In the genomic region with DNA sequence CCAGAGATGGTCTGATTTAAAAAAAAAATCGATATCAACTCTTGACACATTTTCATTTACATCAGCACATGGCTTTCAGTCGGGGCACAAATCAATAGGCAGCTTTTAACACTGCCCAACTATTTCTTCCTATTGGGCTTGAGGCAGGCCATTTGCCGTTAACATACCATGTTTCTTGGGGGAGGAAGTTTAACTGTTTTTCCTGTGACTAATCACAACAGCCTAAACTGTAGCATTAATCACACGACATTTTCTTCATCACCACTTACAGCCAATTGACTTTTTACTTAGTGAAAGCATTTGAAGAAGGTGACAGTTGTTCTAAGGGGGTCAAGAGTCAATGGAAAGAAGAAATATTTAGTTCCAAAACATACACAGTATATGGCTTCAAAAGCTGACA, we compare ENCODE assay signal across 22 cellular contexts.
DNase-seq lines count a peak whose midpoint lies in the region; ATAC-seq, FAIRE-seq and TF ChIP-seq lines count a peak whose summit lies in the region.
"Had no signal": no experiment of that assay in that cellular context is flagged by ENCODE, and none has a peak within 500 bp of the region (broad histone marks: within the 10 kb centered on the region; RNA-seq: fewer than 3 reads in every experiment).

No MANE protein-coding gene starts in this region.

- ATAC-seq in upper lobe of right lung (no peak), GM18873 (IDR thresholded peaks at IDR 0.05; ENCODE audit: low FRiP score, unreplicated experiment) (no peak)
- ATAC-seq: activated T-cell treated with anti-CD3 and anti-CD28 coated beads, Interleukin-2, amount 50 U/mL, for 72 hours; left ventricle myocardium superior; Panc1 had no signal

- peak; percentile 55 for FAIRE-seq in H54 (lab: Jason Lieb, UNC)

- H3K4me3 ChIP-seq in fibroblast of mammary gland (ENCODE audit: control insufficient read depth, low read depth, low read length) = no peak overlapping the region
- no peak overlapping the region for H3K4me3 ChIP-seq in subcutaneous abdominal adipose tissue (ENCODE audit: low read depth in 1 of 5, low read length in 5 of 5)
- H3K4me3 ChIP-seq in upper lobe of right lung = no peak overlapping the region
- H3K4me3 ChIP-seq: ascending aorta, transverse colon had no signal

- H3K27ac ChIP-seq in subcutaneous abdominal adipose tissue (ENCODE audit: low read depth, low read length) = peak overlapping the region; percentile 39
- H3K27ac ChIP-seq in upper lobe of right lung = no peak overlapping the region
- H3K27ac ChIP-seq: ascending aorta, HL-60, transverse colon had no signal

- no peak for TF ChIP-seq POLR2A in H54 (IDR thresholded peaks at IDR 0.05; ENCODE audit: low read depth, low read length)

- H3K9ac ChIP-seq in subcutaneous abdominal adipose tissue (ENCODE audit: low read length in 5 of 5) = no peak overlapping the region

- H3K9me3 ChIP-seq in subcutaneous abdominal adipose tissue (ENCODE audit: control insufficient read depth in 5 of 5, low read length in 5 of 5) (no peaks in the 10 kb centered on the region), upper lobe of right lung (no peaks in the 10 kb centered on the region)
- H3K9me3 ChIP-seq: ascending aorta, Caco-2, transverse colon had no signal

- DNase-seq in H54 (ENCODE audit: insufficient read length, low spot score) (no peak), RPMI7951 (ENCODE audit: low read depth) (peak; percentile 56), fibroblast of mammary gland (ENCODE audit: low read depth) (peak; percentile 23), upper lobe of right lung (no peak), NCI-H1048 (lab: John Stamatoyannopoulos, UW) (no peak)
- DNase-seq: activated CD4-positive, CD25-positive, alpha-beta regulatory T cell treated with anti-CD3 and anti-CD28 coated beads, Interleukin-2, amount 50 U/mL, for 72 hours; activated naive CD4-positive, alpha-beta T cell treated with anti-CD3 and anti-CD28 coated beads, Interleukin-2, amount 50 U/mL, for 16 hours; activated T-cell treated with anti-CD3 and anti-CD28 coated beads, Interleukin-2, amount 50 U/mL, for 72 hours; Caco-2; immature natural killer cell; left ventricle myocardium superior; MM.1S; NCI-H1694 treated with DMSO at 0.1 percent for 48 hours; NCI-H82; stimulated activated CD4-positive, alpha-beta T cell treated with anti-CD3 and anti-CD28 coated beads, Interleukin-4, amount 100 ng/mL, for 1 hour; T-helper 9 cell; transverse colon had no signal

- intact Hi-C loops in upper lobe of right lung (cut with DNase I) = no loop called here

- H3K27me3 ChIP-seq in subcutaneous abdominal adipose tissue (ENCODE audit: control insufficient read depth in 5 of 5, insufficient read depth in 4 of 5, low read length in 5 of 5) (no peaks in the 10 kb centered on the region), upper lobe of right lung (peaks cover 4% of the 10 kb centered on the region)
- H3K27me3 ChIP-seq: ascending aorta, transverse colon had no signal

- peaks cover 0 to 15% (median 7%) of the 10 kb centered on the region in 5 donors for H3K4me1 ChIP-seq in subcutaneous abdominal adipose tissue (ENCODE audit: control insufficient read depth in 5 of 5, insufficient read depth in 5 of 5, low read length in 5 of 5)
- H3K4me1 ChIP-seq in upper lobe of right lung = no peaks in the 10 kb centered on the region
- H3K4me1 ChIP-seq: Caco-2, transverse colon had no signal

- H3K36me3 ChIP-seq in subcutaneous abdominal adipose tissue (ENCODE audit: control insufficient read depth in 5 of 5, insufficient read depth in 5 of 5, low read length in 5 of 5) = no peaks in the 10 kb centered on the region
- no peaks in the 10 kb centered on the region for H3K36me3 ChIP-seq in upper lobe of right lung
- H3K36me3 ChIP-seq: ascending aorta, transverse colon had no signal

- TF ChIP-seq CTCF in fibroblast of mammary gland (conservative IDR thresholded peaks at IDR 0.05; ENCODE audit: control insufficient read depth, insufficient read depth, low read depth, low read length) = no peak
- TF ChIP-seq CTCF in upper lobe of right lung (IDR thresholded peaks at IDR 0.05) = no peak

Comparison
In these comparisons a context has a peak if more than half of its experiments do, and no peak if none do; other contexts are left out.
1. DNase-seq: peak in RPMI7951 (single experiment) and fibroblast of mammary gland (single experiment); none in H54 (single experiment), upper lobe of right lung (single experiment) and NCI-H1048 (single experiment).